ENCODE assay signal across 16 cellular contexts in genomic region chr5:74209566-74209965, GRCh38.
DNase-seq lines count a peak whose midpoint lies in the region; TF ChIP-seq lines count a peak whose summit lies in the region.
"Had no signal": no experiment of that assay in that cellular context is flagged by ENCODE, and none has a peak within 500 bp of the region (broad histone marks: within the 10 kb centered on the region; RNA-seq: fewer than 3 reads in every experiment).

No MANE protein-coding gene starts in this region.

- H3K9ac ChIP-seq in smooth muscle cell (ENCODE audit: low read depth), result no peak overlapping the region

- no peak for TF ChIP-seq CTCF in smooth muscle cell (IDR thresholded peaks at IDR 0.05; ENCODE audit: borderline replicate concordance, insufficient read depth, poor library complexity, severe bottlenecking)

- H3K27me3 ChIP-seq in MG63 (no peaks in the 10 kb centered on the region), smooth muscle cell (ENCODE audit: low read depth) (no peaks in the 10 kb centered on the region)

- no peaks in the 10 kb centered on the region for H3K9me3 ChIP-seq in MG63
- no peaks in the 10 kb centered on the region for H3K9me3 ChIP-seq in smooth muscle cell (replicated peaks; ENCODE audit: low read depth)

- no peak overlapping the region for H3K27ac ChIP-seq in smooth muscle cell (ENCODE audit: low read depth)

- no peak overlapping the region for H3K4me2 ChIP-seq in smooth muscle cell

- no peak overlapping the region for H2AFZ ChIP-seq in smooth muscle cell (ENCODE audit: low read depth)

- H3K4me3 ChIP-seq in MG63 (no peak overlapping the region), smooth muscle cell (no peak overlapping the region)

- DNase-seq in EH (ENCODE audit: low read depth), result peak; percentile 53
- peak; percentile 34 for DNase-seq in HT1080 (ENCODE audit: low read depth)
- DNase-seq in NCI-H2171 treated with DMSO at 0.1 percent for 48 hours (lab: John Stamatoyannopoulos, UW), result peak; percentile 53
- peak; percentile 61 for DNase-seq in fibroblast of peridontal ligament (ENCODE audit: extremely low read depth)
- DNase-seq in NCI-H446 treated with DMSO at 0.1 percent for 48 hours (lab: John Stamatoyannopoulos, UW), result no peak
- no peak for DNase-seq in NCI-H2196 (lab: John Stamatoyannopoulos, UW; ENCODE audit: unreplicated experiment)
- no peak for DNase-seq in MG63
- no peak for DNase-seq in smooth muscle cell (lab: John Stamatoyannopoulos, UW; ENCODE audit: unreplicated experiment)
- DNase-seq: ACHN; C1 segment of cervical spinal cord; Calu3; CD4-positive, alpha-beta T cell; DMS79; GDM1; HCEC 1CT; HFFc6 had no signal

- H3K4me1 ChIP-seq in smooth muscle cell (ENCODE audit: low read depth), result peaks cover 10% of the 10 kb centered on the region

- WGBS in smooth muscle cell (ENCODE audit: low lambda C conversion rate), result 80% methylated on average over 2 of the region's 2 CpGs

- H3F3A ChIP-seq in smooth muscle cell (ENCODE audit: low read depth), result peaks cover 12% of the 10 kb centered on the region

- H4K20me1 ChIP-seq in smooth muscle cell (ENCODE audit: low read depth), result no peaks in the 10 kb centered on the region

- no peaks in the 10 kb centered on the region for H3K79me2 ChIP-seq in smooth muscle cell (ENCODE audit: low read depth)

- H3K36me3 ChIP-seq in MG63, result no peaks in the 10 kb centered on the region
- no peaks in the 10 kb centered on the region for H3K36me3 ChIP-seq in smooth muscle cell (ENCODE audit: low read depth)

Comparison
In these comparisons a context has a peak if more than half of its experiments do, and no peak if none do; other contexts are left out.
1. DNase-seq: peak in EH (single experiment), HT1080 (single experiment), NCI-H2171 treated with DMSO at 0.1 percent for 48 hours (single experiment) and fibroblast of peridontal ligament (single experiment); none in NCI-H446 treated with DMSO at 0.1 percent for 48 hours (single experiment), NCI-H2196 (single experiment), MG63 (single experiment) and smooth muscle cell (single experiment).